ENCODE assay signal across 8 cellular contexts in the genomic region with DNA sequence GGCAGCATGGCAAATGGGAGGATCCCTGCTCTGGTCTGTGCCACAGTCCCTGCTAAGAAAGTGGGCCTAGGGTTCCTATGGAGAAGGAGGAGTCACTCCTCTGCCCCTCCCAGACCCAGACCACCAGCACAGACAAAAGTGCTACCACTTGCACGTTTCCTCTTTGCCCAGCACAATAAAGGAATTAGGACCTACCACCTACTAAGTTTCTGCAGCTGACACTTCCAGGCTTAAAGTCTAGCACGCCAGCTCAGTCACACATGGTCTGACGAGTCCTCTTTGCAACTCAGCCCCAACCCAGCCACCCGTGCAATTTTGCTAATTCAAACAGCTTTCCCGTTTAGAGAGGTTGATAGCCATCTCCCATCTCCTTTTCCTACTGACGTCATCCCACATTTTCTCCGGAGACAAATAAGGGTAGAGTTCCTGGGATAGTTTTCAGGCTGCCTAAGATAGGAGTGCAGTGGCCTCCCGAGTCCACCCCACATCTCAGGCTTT.
DNase-seq lines count a peak whose midpoint lies in the region; ATAC-seq and TF ChIP-seq lines count a peak whose summit lies in the region.

No MANE protein-coding gene starts in this region.

- H3K36me3 ChIP-seq in CD4-positive, CD25-positive, alpha-beta regulatory T cell (ENCODE audit: control insufficient read depth, insufficient read depth, low read length) = no peaks in the 10 kb centered on the region
- H3K36me3 ChIP-seq in neutrophil = no peaks in the 10 kb centered on the region

- no peaks in the 10 kb centered on the region for H3K27me3 Mint-ChIP-seq in CD4-positive, CD25-positive, alpha-beta regulatory T cell
- no peaks in the 10 kb centered on the region for H3K27me3 Mint-ChIP-seq in T-cell

- H3K4me1 ChIP-seq in CD4-positive, CD25-positive, alpha-beta regulatory T cell (ENCODE audit: control insufficient read depth, insufficient read depth, low read length, poor library complexity, severe bottlenecking) = peaks cover 58% of the 10 kb centered on the region
- peaks cover 37 to 41% of the 10 kb centered on the region in 2 experiments for H3K4me1 ChIP-seq in neutrophil (ENCODE audit: control insufficient read depth in 1 of 2, insufficient read depth in 1 of 2, low read depth in 1 of 2, low read length in 1 of 2)

- H3K36me3 Mint-ChIP-seq in CD4-positive, CD25-positive, alpha-beta regulatory T cell = no peaks in the 10 kb centered on the region
- peaks cover 6% of the 10 kb centered on the region for H3K36me3 Mint-ChIP-seq in T-cell

- H3K4me3 Mint-ChIP-seq in CD4-positive, CD25-positive, alpha-beta regulatory T cell = peak overlapping the region; percentile 97 to 100 (median 98)
- H3K4me3 Mint-ChIP-seq in T-cell = peak overlapping the region; percentile 95

- H3K9me3 ChIP-seq in CD4-positive, CD25-positive, alpha-beta regulatory T cell (ENCODE audit: control insufficient read depth in 2 of 2, low read length in 2 of 2) = no peaks in the 10 kb centered on the region
- no peaks in the 10 kb centered on the region for H3K9me3 ChIP-seq in neutrophil

- DNase-seq in CD4-positive, CD25-positive, alpha-beta regulatory T cell = no peak
- DNase-seq in HCEC 1CT = peak; percentile 75
- no peak for DNase-seq in T-cell
- DNase-seq in fibroblast of mammary gland (ENCODE audit: low read depth) = peak; percentile 92
- no peak for DNase-seq in epidermal melanocyte (ENCODE audit: insufficient read length, low spot score)

- H3K27ac ChIP-seq in CD4-positive, CD25-positive, alpha-beta regulatory T cell (ENCODE audit: insufficient read depth, low read length, poor library complexity, severe bottlenecking) = peak overlapping the region; percentile 83
- peak overlapping the region; percentile 95 for H3K27ac ChIP-seq in neutrophil

- ATAC-seq in CD4-positive, CD25-positive, alpha-beta regulatory T cell (ENCODE audit: low read depth in 2 of 2) = no peak
- ATAC-seq in T-cell (replicated peaks in 1 of 4) (no peak), HG03442 (IDR thresholded peaks at IDR 0.05; ENCODE audit: unreplicated experiment) (no peak), HG03469 (IDR thresholded peaks at IDR 0.05; ENCODE audit: unreplicated experiment) (no peak)

- POLR2A ChIA-PET in T-cell (lab: Charles Lee) = interaction anchor here (0.7 to 1.8 kb wide), 7 partner anchors 14 to 1473 kb away, joined by 3 to 6 read pairs (median 3); a partner anchor contains a TSS

- peaks cover 38 to 74% (median 60%) of the 10 kb centered on the region in 4 donors for H3K4me1 Mint-ChIP-seq in CD4-positive, CD25-positive, alpha-beta regulatory T cell
- H3K4me1 Mint-ChIP-seq in T-cell = peaks cover 69 to 76% (median 72%) of the 10 kb centered on the region in 3 donors

- CTCF ChIA-PET in T-cell (lab: Charles Lee) = interaction anchor here (0.6 to 2.3 kb wide), 16 partner anchors 9 to 53 kb away, joined by 3 to 18 read pairs (median 6); a partner anchor contains a TSS

- peak overlapping the region; percentile 96 to 98 (median 97) for H3K27ac Mint-ChIP-seq in CD4-positive, CD25-positive, alpha-beta regulatory T cell
- H3K27ac Mint-ChIP-seq in T-cell = peak overlapping the region; percentile 96

- no peaks in the 10 kb centered on the region for H3K9me3 Mint-ChIP-seq in CD4-positive, CD25-positive, alpha-beta regulatory T cell
- no peaks in the 10 kb centered on the region for H3K9me3 Mint-ChIP-seq in T-cell

- H3K27me3 ChIP-seq in CD4-positive, CD25-positive, alpha-beta regulatory T cell (ENCODE audit: control insufficient read depth, insufficient read depth, low read length) = no peaks in the 10 kb centered on the region
- H3K27me3 ChIP-seq in neutrophil = no peaks in the 10 kb centered on the region

- TF ChIP-seq CTCF in fibroblast of mammary gland (conservative IDR thresholded peaks at IDR 0.05; ENCODE audit: control insufficient read depth, insufficient read depth, low read depth, low read length) = no peak
- TF ChIP-seq CTCF in neutrophil (IDR thresholded peaks at IDR 0.05) = no peak

- peak overlapping the region; percentile 98 for H3K4me3 ChIP-seq in CD4-positive, CD25-positive, alpha-beta regulatory T cell (ENCODE audit: low read depth, low read length)
- H3K4me3 ChIP-seq in fibroblast of mammary gland (ENCODE audit: control insufficient read depth, low read depth, low read length) = peak overlapping the region; percentile 66
- H3K4me3 ChIP-seq in neutrophil (ENCODE audit: low read depth in 1 of 2, low read length in 1 of 2) = peak overlapping the region; percentile 66 to 76

Comparison
In these comparisons a context has a peak if more than half of its experiments do, and no peak if none do; other contexts are left out.
1. DNase-seq: peak in HCEC 1CT (single experiment) and fibroblast of mammary gland (single experiment); none in CD4-positive, CD25-positive, alpha-beta regulatory T cell (0 of 3), T-cell (0 of 34) and epidermal melanocyte (single experiment).
2. Peak in every context shown above with its lines, with median percentiles within 50 percentile points of each other: H3K4me3 ChIP-seq.